14 cellular contexts compared by ENCODE assay signal in genomic region chr17:50589112-50589712, GRCh38. TPM values are rescaled to one million over a fixed set of nuclear protein-coding genes. Genes with fewer than 3 reads are reported as not detected.
DNase-seq lines count a peak whose midpoint lies in the region; TF ChIP-seq lines count a peak whose summit lies in the region.
"Had no signal": no experiment of that assay in that cellular context is flagged by ENCODE, and none has a peak within 500 bp of the region (broad histone marks: within the 10 kb centered on the region; RNA-seq: fewer than 3 reads in every experiment).

No MANE protein-coding gene starts in this region.

- no peaks in the 10 kb centered on the region for H3F3A ChIP-seq in GM23248 (ENCODE audit: insufficient read depth)

- no peak overlapping the region for H3K27ac ChIP-seq in GM23248
- H3K27ac ChIP-seq in parathyroid adenoma = no peak overlapping the region
- H3K27ac ChIP-seq: BLaER1 treated with 17β-estradiol and CSF1 and Interleukin-3, amounts not matched to agents 10 nM and 100 nM had no signal

- H3K79me2 ChIP-seq in GM23248 (ENCODE audit: insufficient read depth) (no peaks in the 10 kb centered on the region), parathyroid adenoma (no peaks in the 10 kb centered on the region)

- no peaks in the 10 kb centered on the region for H3K9me2 ChIP-seq in GM23248 (ENCODE audit: insufficient read depth)

- peak; percentile 44 for DNase-seq in GM23248
- DNase-seq in NCI-H774 (lab: John Stamatoyannopoulos, UW) = peak; percentile 38
- peak; percentile 31 for DNase-seq in fibroblast of the aortic adventitia (ENCODE audit: low read depth)
- no peak for DNase-seq in LoVo (ENCODE audit: low spot score)
- no peak for DNase-seq in HCEC 1CT
- no peak for DNase-seq in activated CD8-positive, alpha-beta memory T cell treated with anti-CD3 and anti-CD28 coated beads for 24 hours
- DNase-seq in DMS 273 treated with DMSO at 0.1 percent for 48 hours (lab: John Stamatoyannopoulos, UW) = no peak
- DNase-seq: activated naive CD8-positive, alpha-beta T cell treated with anti-CD3 and anti-CD28 coated beads, Interleukin-2, amount 10 ng/mL, durations not matched to agents 7 days and 5 days; EL; stimulated activated CD4-positive, alpha-beta T cell treated with anti-CD3 and anti-CD28 coated beads, Interleukin-4, amount 100 ng/mL, for 1 hour; SW 1271 had no signal

- no peak overlapping the region for H3K4me2 ChIP-seq in GM23248 (ENCODE audit: unreplicated experiment)
- H3K4me2 ChIP-seq in parathyroid adenoma (ENCODE audit: low read length) = no peak overlapping the region
- H3K4me2 ChIP-seq: BLaER1 treated with 17β-estradiol and CSF1 and Interleukin-3, amounts not matched to agents 10 nM and 100 nM had no signal

- H3K27me3 ChIP-seq in GM23248 (replicated peaks; ENCODE audit: insufficient read depth) (no peaks in the 10 kb centered on the region), parathyroid adenoma (ENCODE audit: control insufficient read depth, insufficient read depth, low read length) (no peaks in the 10 kb centered on the region)
- H3K27me3 ChIP-seq: BLaER1 treated with 17β-estradiol and CSF1 and Interleukin-3, amounts not matched to agents 10 nM and 100 nM had no signal

- in situ Hi-C loops in GM23248 (cut with MboI) = loop anchor here (25.0 kb wide), 1 partner anchor 102 kb away; the partner anchor contains the start of gene RSAD1

- TF ChIP-seq CTCF in fibroblast of the aortic adventitia (IDR thresholded peaks at IDR 0.05; ENCODE audit: insufficient read depth, low read length) = no peak
- TF ChIP-seq CTCF in parathyroid adenoma (IDR thresholded peaks at IDR 0.05) = no peak

- no peaks in the 10 kb centered on the region for H4K20me1 ChIP-seq in GM23248 (ENCODE audit: insufficient read depth)
- H4K20me1 ChIP-seq: BLaER1 treated with 17β-estradiol and CSF1 and Interleukin-3, amounts not matched to agents 10 nM and 100 nM had no signal

- H3K4me1 ChIP-seq in GM23248 (ENCODE audit: insufficient read depth) = no peaks in the 10 kb centered on the region
- peaks cover 11% of the 10 kb centered on the region for H3K4me1 ChIP-seq in parathyroid adenoma

- H3K36me3 ChIP-seq in GM23248 (ENCODE audit: low read depth) = no peaks in the 10 kb centered on the region
- H3K36me3 ChIP-seq in parathyroid adenoma (ENCODE audit: control insufficient read depth, insufficient read depth, low read length) = no peaks in the 10 kb centered on the region
- H3K36me3 ChIP-seq: BLaER1 treated with 17β-estradiol and CSF1 and Interleukin-3, amounts not matched to agents 10 nM and 100 nM had no signal

- H3K4me3 ChIP-seq in GM23248 (no peak overlapping the region), fibroblast of the aortic adventitia (ENCODE audit: low read depth, low read length) (no peak overlapping the region), parathyroid adenoma (ENCODE audit: low read depth, low read length) (no peak overlapping the region)
- H3K4me3 ChIP-seq: BLaER1 treated with 17β-estradiol and CSF1 and Interleukin-3, amounts not matched to agents 10 nM and 100 nM had no signal

- no peaks in the 10 kb centered on the region for H3K9me3 ChIP-seq in GM23248 (ENCODE audit: low read depth)
- H3K9me3 ChIP-seq in parathyroid adenoma (ENCODE audit: control insufficient read depth, low read length) = no peaks in the 10 kb centered on the region
- H3K9me3 ChIP-seq: BLaER1 treated with 17β-estradiol and CSF1 and Interleukin-3, amounts not matched to agents 10 nM and 100 nM had no signal

- no peak overlapping the region for H3K9ac ChIP-seq in GM23248
- H3K9ac ChIP-seq in parathyroid adenoma = no peak overlapping the region
- H3K9ac ChIP-seq: BLaER1 treated with 17β-estradiol and CSF1 and Interleukin-3, amounts not matched to agents 10 nM and 100 nM had no signal

- H2AFZ ChIP-seq in GM23248 (no peak overlapping the region), parathyroid adenoma (peak overlapping the region; percentile 70)

- 35 to 42% methylated on average over 10 of the region's 10 CpGs for WGBS in GM23248 (ENCODE audit: low coverage in 1 of 2, low lambda C conversion rate in 2 of 2, missing lambda C conversion rate in 2 of 2), 2 experiments

RNA-seq across cellular contexts. Expression of gene CACNA1G, which starts 28.7 kb away (rescaled TPM):
- total RNA-seq in GM23248 (2014; rRNA removed; shearing (Covaris generic)) = 0.13 and 0.97 TPM in 2 replicates
- 0.06 and 0.16 TPM in 2 replicates for polyA plus RNA-seq in GM23248 (2016; fragmentation: Nextera tagmentation; extraction: Ambion mirVana)
- total RNA-seq in fibroblast of the aortic adventitia (ENCODE audit: low replicate concordance) = 0.41 and 1.8 TPM in 2 replicates
- total RNA-seq: dermis microvascular lymphatic vessel endothelial cell had no signal

RNA-seq across cellular contexts. Expression of gene SPATA20, which starts 42.2 kb away (rescaled TPM):
- 146 TPM in 2 replicates for total RNA-seq in GM23248 (2014; rRNA removed; shearing (Covaris generic))
- 89.9 and 91.2 TPM in 2 replicates for polyA plus RNA-seq in GM23248 (2016; fragmentation: Nextera tagmentation; extraction: Ambion mirVana)
- total RNA-seq in fibroblast of the aortic adventitia (ENCODE audit: low replicate concordance) = 49.9 and 63.6 TPM in 2 replicates

RNA-seq across cellular contexts. Expression of gene ABCC3, which starts 45.5 kb away (rescaled TPM):
- total RNA-seq in GM23248 (2014; rRNA removed; shearing (Covaris generic)) = 28.3 and 32.0 TPM in 2 replicates
- 35.0 and 38.5 TPM in 2 replicates for polyA plus RNA-seq in GM23248 (2016; fragmentation: Nextera tagmentation; extraction: Ambion mirVana)
- 1.4 and 12.5 TPM in 2 replicates for total RNA-seq in fibroblast of the aortic adventitia (ENCODE audit: low replicate concordance)

RNA-seq across cellular contexts. Expression of gene EPN3, which starts 56.7 kb away (rescaled TPM):
- not detected in 2 replicates for total RNA-seq in GM23248 (2014; rRNA removed; shearing (Covaris generic))
- 0.13 TPM in 1 of 2 replicates, not detected in the other for polyA plus RNA-seq in GM23248 (2016; fragmentation: Nextera tagmentation; extraction: Ambion mirVana)
- total RNA-seq in fibroblast of the aortic adventitia (ENCODE audit: low replicate concordance) = not detected in 2 replicates
- total RNA-seq: activated naive CD8-positive, alpha-beta T cell treated with anti-CD3 and anti-CD28 coated beads, Interleukin-2, amount 10 ng/mL, durations not matched to agents 7 days and 5 days had no signal

Comparison
In these comparisons a context has a peak if more than half of its experiments do, and no peak if none do; other contexts are left out.
1. DNase-seq: peak in GM23248 (single experiment), NCI-H774 (single experiment) and fibroblast of the aortic adventitia (single experiment); none in LoVo (single experiment), HCEC 1CT (single experiment), activated CD8-positive, alpha-beta memory T cell treated with anti-CD3 and anti-CD28 coated beads for 24 hours (single experiment) and DMS 273 treated with DMSO at 0.1 percent for 48 hours (single experiment).